ENCODE assay signal across 10 cellular contexts in genomic region chr6:32664827-32665362, GRCh38. TPM values are rescaled to one million over a fixed set of nuclear protein-coding genes. Genes with fewer than 3 reads are reported as not detected.
DNase-seq lines count a peak whose midpoint lies in the region; ATAC-seq, FAIRE-seq and TF ChIP-seq lines count a peak whose summit lies in the region.
"Had no signal": no experiment of that assay in that cellular context is flagged by ENCODE, and none has a peak within 500 bp of the region (broad histone marks: within the 10 kb centered on the region; RNA-seq: fewer than 3 reads in every experiment).

No MANE protein-coding gene starts in this region.

- H3K4me3 Mint-ChIP-seq in naive thymus-derived CD8-positive, alpha-beta T cell, result peak overlapping the region in 9 of 10 donors; percentile 72 to 89 (median 87)

- BruUV-seq in Panc1 (replicated peaks; lab: Mats Ljungman, UMichigan) (no TSS peak), K562 (replicated peaks; lab: Mats Ljungman, UMichigan) (no TSS peak)

- peak overlapping the region in 6 of 10 donors; percentile 15 to 84 (median 72) for H3K27ac Mint-ChIP-seq in naive thymus-derived CD8-positive, alpha-beta T cell

- TF ChIP-seq CTCF in Panc1 (IDR thresholded peaks at IDR 0.05), result no peak
- no peak for TF ChIP-seq CTCF in K562 (IDR thresholded peaks at IDR 0.05 in 2 of 3, conservative IDR thresholded peaks at IDR 0.05 in 1 of 3; ENCODE audit: insufficient read depth in 2 of 3, low read depth in 1 of 3, low read length in 3 of 3)

- CTCF ChIA-PET in Panc1 (lab: Charles Lee) (no interaction called here), K562 (lab: Yijun Ruan, JAX; ENCODE audit: low intra/inter-chr PET ratio) (no interaction called here)

- DNase-seq in DMS53 (lab: John Stamatoyannopoulos, UW) (peak; percentile 73), Panc1 (ENCODE audit: low read depth, low spot score) (no peak), K562 (ENCODE audit: extremely low read depth in 1 of 4, low spot score in 3 of 4) (peak in 1 of 4 experiments; percentile 5), SW 1271 (lab: John Stamatoyannopoulos, UW) (no peak), hippocampal formation (lab: John Stamatoyannopoulos, UW) (no peak), NCI-H1105 (lab: John Stamatoyannopoulos, UW) (no peak)
- peak in 7 of 10 donors; percentile 15 to 65 (median 42) for DNase-seq in naive thymus-derived CD8-positive, alpha-beta T cell

- H3K36me3 ChIP-seq in Panc1 (ENCODE audit: control insufficient read depth, insufficient read depth, low read length), result no peaks in the 10 kb centered on the region
- H3K36me3 ChIP-seq in K562 (ENCODE audit: control insufficient read depth, insufficient read depth, low read length), result no peaks in the 10 kb centered on the region

- ATAC-seq in Panc1, result peak; percentile 76
- ATAC-seq in K562, result peak; percentile 70
- peak; percentile 44 to 60 for ATAC-seq in naive thymus-derived CD8-positive, alpha-beta T cell
- ATAC-seq in HG02885 (IDR thresholded peaks at IDR 0.05; ENCODE audit: poor library complexity, unreplicated experiment), result no peak

- H3K9me3 ChIP-seq in Panc1 (ENCODE audit: control insufficient read depth, insufficient read depth, low read depth, low read length) (no peaks in the 10 kb centered on the region), K562 (replicated peaks; ENCODE audit: control insufficient read depth, insufficient read depth, low read depth, low read length) (no peaks in the 10 kb centered on the region)

- no peaks in the 10 kb centered on the region for H3K9me1 ChIP-seq in K562 (ENCODE audit: control insufficient read depth, insufficient read depth, low read length)

- no peak overlapping the region for H3K9ac ChIP-seq in K562 (ENCODE audit: insufficient read depth in 1 of 2, low read depth in 2 of 2, low read length in 2 of 2)

- no peak overlapping the region for H3K27ac ChIP-seq in Panc1 (ENCODE audit: low read length)
- H3K27ac ChIP-seq in K562 (ENCODE audit: extremely low read depth, low read depth, low read length), result no peak overlapping the region

- no peak for TF ChIP-seq RAD21 in K562 (CRISPR knock-in tag; conservative IDR thresholded peaks at IDR 0.05 in 1 of 2, IDR thresholded peaks at IDR 0.05 in 1 of 2)

- intact Hi-C loops in Panc1 (cut with micrococcal nuclease; ENCODE audit: unreplicated experiment), result no loop called here
- intact Hi-C loops in K562 (cut with micrococcal nuclease), result no loop called here

- 9% methylated on average over 14 of the region's 47 CpGs for WGBS in K562 (ENCODE audit: insufficient coverage, low coverage, missing lambda C conversion rate)

- no peaks in the 10 kb centered on the region for H4K20me1 ChIP-seq in K562 (replicated peaks; ENCODE audit: control insufficient read depth, insufficient read depth, low read length)

- peak overlapping the region in 1 of 2 experiments; percentile 18; a peak in 2 of 4 replicates for H3K4me3 ChIP-seq in Panc1 (ENCODE audit: low read depth in 2 of 2, low read length in 2 of 2)
- no peak overlapping the region for H3K4me3 ChIP-seq in K562

- H3K4me1 Mint-ChIP-seq in naive thymus-derived CD8-positive, alpha-beta T cell, result peaks cover 26 to 83% (median 35%) of the 10 kb centered on the region in 4 donors

- no peaks in the 10 kb centered on the region for H3K79me2 ChIP-seq in K562 (ENCODE audit: control insufficient read depth, insufficient read depth, low read length)

- FAIRE-seq in K562 (lab: Jason Lieb, UNC), result no peak
- FAIRE-seq: G401.6, TTC549 had no signal

- no peaks in the 10 kb centered on the region for H3K36me3 Mint-ChIP-seq in naive thymus-derived CD8-positive, alpha-beta T cell

- peaks cover 5 to 31% (median 21%) of the 10 kb centered on the region in 5 donors for H3K27me3 Mint-ChIP-seq in naive thymus-derived CD8-positive, alpha-beta T cell

- no peak overlapping the region for H2AFZ ChIP-seq in K562 (ENCODE audit: low read depth, low read length)

- H3K4me1 ChIP-seq in Panc1 (ENCODE audit: control insufficient read depth, insufficient read depth, low read length) (peaks cover 3% of the 10 kb centered on the region; the same call in 1 of the 2 replicates), K562 (replicated peaks in 1 of 2; ENCODE audit: control insufficient read depth in 2 of 2, insufficient read depth in 2 of 2, low read length in 2 of 2) (no peaks in the 10 kb centered on the region)

- no peak for TF ChIP-seq EP300 in K562 (IDR thresholded peaks at IDR 0.05; ENCODE audit: low read length)

- POLR2A ChIA-PET in Panc1 (lab: Charles Lee), result no interaction called here
- POLR2A ChIA-PET in K562 (lab: Yijun Ruan, JAX), result no interaction called here
- POLR2A ChIA-PET in naive thymus-derived CD8-positive, alpha-beta T cell (lab: Charles Lee), result interaction anchor here (0.6 to 1.1 kb wide), 3 partner anchors 42 to 215 kb away, joined by 3 to 6 read pairs (median 4); no protein-coding TSS in a partner anchor

- H3K9me3 Mint-ChIP-seq in naive thymus-derived CD8-positive, alpha-beta T cell, result no peaks in the 10 kb centered on the region

- H3K27me3 ChIP-seq in Panc1 (ENCODE audit: control insufficient read depth, insufficient read depth, low read length) (peaks cover 50% of the 10 kb centered on the region), K562 (ENCODE audit: control insufficient read depth in 2 of 2, insufficient read depth in 2 of 2, low read length in 2 of 2) (no peaks in the 10 kb centered on the region)

- H3K4me2 ChIP-seq in K562 (ENCODE audit: insufficient read depth, low read length), result no peak overlapping the region

- in situ Hi-C loops in Panc1 (cut with HindIII; ENCODE audit: low pct_unique_long_range_greater_than_20kb, low sequenced_read_pairs), result no loop called here
- in situ Hi-C loops in K562 (cut with MboI), result loop anchor here (5.0 kb wide), 1 partner anchor 92 kb away; no protein-coding TSS in a partner anchor

- no peak for TF ChIP-seq POLR2A in K562 (conservative IDR thresholded peaks at IDR 0.05)

TF ChIP-seq in K562, 482 proteins besides CTCF, POLR2A, EP300 and RAD21 (continues in another document):
- TF ChIP-seq SMARCB1 (IDR thresholded peaks at IDR 0.05; ENCODE audit: insufficient read length, low read depth) (no peak), MTA3 (IDR thresholded peaks at IDR 0.05; ENCODE audit: borderline replicate concordance) (no peak), USF2 (CRISPR knock-in tag; IDR thresholded peaks at IDR 0.05) (no peak), ZNF23 (CRISPR knock-in tag; IDR thresholded peaks at IDR 0.05) (no peak), FOXJ3 (CRISPR knock-in tag; IDR thresholded peaks at IDR 0.05) (no peak)

RNA-seq across cellular contexts. Expression of gene HLA-DQB1, which starts 1.6 kb away (rescaled TPM):
- total RNA-seq in Panc1 (2021; ENCODE audit: unreplicated experiment), result 0.51 TPM
- polyA plus RNA-seq in Panc1 (2012; ENCODE audit: insufficient read length), result not detected
- not detected in 2 replicates for total RNA-seq in K562 (2011; cell fraction: chromatin; rRNA removed; ENCODE audit: low replicate concordance)
- total RNA-seq in K562 (2011; cell fraction: nucleolus; rRNA removed), result not detected in 2 replicates
- total RNA-seq in K562 (2011; cell fraction: nucleoplasm; rRNA removed), result not detected in 2 replicates
- not detected in 2 replicates for total RNA-seq in K562 (2014; rRNA removed)
- total RNA-seq in K562 (2014; rRNA removed; fragmentation: Illumina TruSeq; extraction: Trizol), result not detected in 2 replicates
- not detected in 2 replicates for total RNA-seq in K562 (2015; rRNA removed; fragmentation: Illumina TruSeq; extraction: Trizol)
- total RNA-seq in K562 (2021), result 0.29 TPM in 1 of 2 replicates, not detected in the other
- not detected in 2 replicates for polyA plus RNA-seq in K562 (2011; rRNA removed)
- polyA plus RNA-seq in K562 (2011; cell fraction: cytosol; rRNA removed), result not detected in 2 replicates
- polyA plus RNA-seq in K562 (2011; cell fraction: nucleus; rRNA removed), result not detected in 2 replicates
- polyA plus RNA-seq in K562 (2012), result not detected in 2 replicates
- not detected in 2 replicates for polyA plus RNA-seq in K562 (2014; fragmentation: Illumina TruSeq; extraction: Trizol)
- polyA plus RNA-seq in K562 (2014; fragmentation: Nextera tagmentation; extraction: Ambion mirVana), result not detected
- not detected in 2 replicates for polyA plus RNA-seq in K562 (2014; rRNA removed)
- polyA minus RNA-seq in K562 (2011; rRNA and poly(A)+ RNA removed), result not detected in 2 replicates
- not detected in 2 replicates for polyA minus RNA-seq in K562 (2011; cell fraction: cytosol; rRNA and poly(A)+ RNA removed)
- polyA minus RNA-seq in K562 (2011; cell fraction: nucleus; rRNA and poly(A)+ RNA removed), result not detected in 2 replicates
- 10 to 100 TPM; 13.6 to 17.0 TPM for total RNA-seq in naive thymus-derived CD8-positive, alpha-beta T cell
- 10 to 100 TPM in 1 of 3 donors, 1 to 10 TPM in 2; 1.4 to 22.9 (median 5.9) TPM for polyA plus RNA-seq in naive thymus-derived CD8-positive, alpha-beta T cell

RNA-seq across cellular contexts. Expression of gene HLA-DQA1, which starts 27.7 kb away (rescaled TPM):
- 0.39 TPM for total RNA-seq in Panc1 (2021; ENCODE audit: unreplicated experiment)
- polyA plus RNA-seq in Panc1 (2012; ENCODE audit: insufficient read length), result not detected
- total RNA-seq in K562 (2011; cell fraction: chromatin; rRNA removed; ENCODE audit: low replicate concordance), result not detected in 2 replicates
- not detected in 2 replicates for total RNA-seq in K562 (2011; cell fraction: nucleolus; rRNA removed)
- not detected in 2 replicates for total RNA-seq in K562 (2011; cell fraction: nucleoplasm; rRNA removed)
- total RNA-seq in K562 (2014; rRNA removed), result not detected in 2 replicates
- total RNA-seq in K562 (2014; rRNA removed; fragmentation: Illumina TruSeq; extraction: Trizol), result not detected in 2 replicates
- total RNA-seq in K562 (2015; rRNA removed; fragmentation: Illumina TruSeq; extraction: Trizol), result not detected in 2 replicates
- 0.49 TPM in 2 replicates for total RNA-seq in K562 (2021)
- polyA plus RNA-seq in K562 (2011; rRNA removed), result not detected in 2 replicates
- polyA plus RNA-seq in K562 (2011; cell fraction: cytosol; rRNA removed), result not detected in 2 replicates
- not detected in 2 replicates for polyA plus RNA-seq in K562 (2011; cell fraction: nucleus; rRNA removed)
- polyA plus RNA-seq in K562 (2012), result 0.26 TPM in 1 of 2 replicates, not detected in the other
- not detected in 2 replicates for polyA plus RNA-seq in K562 (2014; fragmentation: Illumina TruSeq; extraction: Trizol)
- polyA plus RNA-seq in K562 (2014; fragmentation: Nextera tagmentation; extraction: Ambion mirVana), result not detected
- 0.04 and 0.23 TPM in 2 replicates for polyA plus RNA-seq in K562 (2014; rRNA removed)
- not detected in 2 replicates for polyA minus RNA-seq in K562 (2011; rRNA and poly(A)+ RNA removed)
- not detected in 2 replicates for polyA minus RNA-seq in K562 (2011; cell fraction: cytosol; rRNA and poly(A)+ RNA removed)
- polyA minus RNA-seq in K562 (2011; cell fraction: nucleus; rRNA and poly(A)+ RNA removed), result not detected in 2 replicates
- total RNA-seq in naive thymus-derived CD8-positive, alpha-beta T cell, result 10 to 100 TPM; 13.7 to 15.5 TPM
- 10 to 100 TPM in 1 of 3 donors, 1 to 10 TPM in 1, not detected in 1; 1.6 to 11.0 TPM for polyA plus RNA-seq in naive thymus-derived CD8-positive, alpha-beta T cell

Comparison
In these comparisons a context has a peak if more than half of its experiments do, and no peak if none do; other contexts are left out.
1. DNase-seq: peak in DMS53 (single experiment) and naive thymus-derived CD8-positive, alpha-beta T cell (7 of 10); none in Panc1 (single experiment), SW 1271 (0 of 2), hippocampal formation (0 of 2) and NCI-H1105 (single experiment).
2. RNA of gene HLA-DQA1, which starts 27.7 kb away (total RNA-seq): 13.7 to 15.5 TPM in naive thymus-derived CD8-positive, alpha-beta T cell; 0.39 TPM in Panc1 (single experiment) and 0.49 TPM in K562; every median in the first group is over 4 times any median in the second.